27 cellular contexts compared by ENCODE assay signal in the genomic region with DNA sequence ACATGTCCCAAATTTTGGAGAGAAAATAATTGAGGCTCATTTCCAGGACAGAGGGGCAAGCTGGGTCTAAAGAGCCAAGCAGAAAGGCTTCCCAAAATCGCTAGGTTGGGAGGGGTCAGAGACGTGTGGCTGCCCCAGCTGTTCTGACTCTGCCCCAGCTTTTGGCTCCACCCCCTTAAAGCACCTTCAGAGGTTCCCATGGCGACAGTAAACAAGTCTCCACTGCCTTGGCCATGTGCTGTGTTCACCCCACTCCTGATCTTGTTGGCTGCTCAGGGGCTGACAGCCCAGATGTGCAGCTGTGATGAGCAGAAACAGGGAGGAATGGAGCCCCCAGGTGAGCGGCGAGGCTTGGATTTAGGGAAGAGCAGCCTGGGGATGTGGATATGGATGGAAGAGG.
DNase-seq lines count a peak whose midpoint lies in the region; ATAC-seq, FAIRE-seq and TF ChIP-seq lines count a peak whose summit lies in the region.
"Had no signal": no experiment of that assay in that cellular context is flagged by ENCODE, and none has a peak within 500 bp of the region (broad histone marks: within the 10 kb centered on the region; RNA-seq: fewer than 3 reads in every experiment).

No MANE protein-coding gene starts in this region.

- peaks cover 17% of the 10 kb centered on the region for H3K4me1 Mint-ChIP-seq in MCF 10A (ENCODE audit: insufficient read depth, unreplicated experiment)
- no peaks in the 10 kb centered on the region for H3K4me1 Mint-ChIP-seq in activated CD8-positive, alpha-beta T cell treated with anti-CD3 and anti-CD28 coated beads for 36 hours (ENCODE audit: low read depth)
- H3K4me1 Mint-ChIP-seq: activated naive CD8-positive, alpha-beta T cell treated with anti-CD3 and anti-CD28 coated beads, Interleukin-2, amount 50 U/mL, for 24 hours; T-cell had no signal

- no TSS peak for BruUV-seq in MCF 10A (replicated peaks; lab: Mats Ljungman, UMichigan)
- BruUV-seq in mammary epithelial cell (replicated peaks; lab: Mats Ljungman, UMichigan): no TSS peak

- H3K9me3 ChIP-seq in mammary epithelial cell (replicated peaks; ENCODE audit: insufficient read depth, low read length): no peaks in the 10 kb centered on the region
- no peaks in the 10 kb centered on the region for H3K9me3 ChIP-seq in skeletal muscle satellite cell (replicated peaks; ENCODE audit: low read length)
- H3K9me3 ChIP-seq: prostate gland, tibial artery had no signal

- no peak overlapping the region for H2AFZ ChIP-seq in mammary epithelial cell (ENCODE audit: low read depth, low read length)

- H3K4me1 ChIP-seq in mammary epithelial cell (ENCODE audit: insufficient read depth, low read length) (peaks cover 5% of the 10 kb centered on the region), skeletal muscle satellite cell (ENCODE audit: control insufficient read depth, insufficient read depth, low read length) (peaks cover 21% of the 10 kb centered on the region)
- H3K4me1 ChIP-seq: prostate gland, tibial artery had no signal

- WGBS in mammary epithelial cell (ENCODE audit: low coverage, missing lambda C conversion rate): 98% methylated on average over 5 of the region's 5 CpGs

- H3K4me3 ChIP-seq in mammary epithelial cell (replicated peaks in 1 of 3; ENCODE audit: insufficient read depth in 1 of 3, low read depth in 2 of 3, low read length in 3 of 3) (no peak overlapping the region), bronchial epithelial cell (ENCODE audit: low read depth, low read length) (no peak overlapping the region), skeletal muscle satellite cell (ENCODE audit: low read length) (no peak overlapping the region)
- H3K4me3 ChIP-seq: coronary artery, prostate gland, skin epidermis, tibial artery had no signal

- H3K9ac ChIP-seq in mammary epithelial cell (ENCODE audit: insufficient read depth, low read length) (no peak overlapping the region), skeletal muscle satellite cell (ENCODE audit: low read depth, low read length) (no peak overlapping the region)

- TF ChIP-seq CTCF in MCF 10A (IDR thresholded peaks at IDR 0.05; ENCODE audit: unreplicated experiment): no peak
- TF ChIP-seq CTCF in mammary epithelial cell (conservative IDR thresholded peaks at IDR 0.05 in 1 of 2, IDR thresholded peaks at IDR 0.05 in 1 of 2; ENCODE audit: extremely low read depth in 1 of 2, insufficient read depth in 1 of 2, low read depth in 1 of 2, low read length in 2 of 2): no peak
- TF ChIP-seq CTCF in bronchial epithelial cell (IDR thresholded peaks at IDR 0.05; ENCODE audit: insufficient read depth, low read length, severe bottlenecking): no peak
- TF ChIP-seq CTCF in activated CD8-positive, alpha-beta T cell treated with anti-CD3 and anti-CD28 coated beads for 36 hours (IDR thresholded peaks at IDR 0.05): no peak

- intact Hi-C loops in MCF 10A (cut with micrococcal nuclease): no loop called here
- intact Hi-C loops in mammary epithelial cell (cut with micrococcal nuclease): no loop called here
- intact Hi-C loops in activated CD8-positive, alpha-beta T cell treated with anti-CD3 and anti-CD28 coated beads for 36 hours (cut with micrococcal nuclease): no loop called here

- no peaks in the 10 kb centered on the region for H3K27me3 ChIP-seq in mammary epithelial cell (ENCODE audit: insufficient read depth, low read length)
- H3K27me3 ChIP-seq in bronchial epithelial cell (ENCODE audit: control insufficient read depth, insufficient read depth, low read length): no peaks in the 10 kb centered on the region
- H3K27me3 ChIP-seq in skeletal muscle satellite cell (ENCODE audit: control insufficient read depth, insufficient read depth, low read length): no peaks in the 10 kb centered on the region
- H3K27me3 ChIP-seq: brain microvascular endothelial cell, tibial artery had no signal

- POLR2A ChIA-PET in MCF 10A (lab: Yijun Ruan, JAX): interaction anchor here (0.5 to 1.5 kb wide), 2 partner anchors 8 to 1537 kb away, joined by 3 read pairs; no protein-coding TSS in a partner anchor
- POLR2A ChIA-PET in activated CD8-positive, alpha-beta T cell treated with anti-CD3 and anti-CD28 coated beads for 36 hours (lab: Charles Lee): no interaction called here

- H3K27ac Mint-ChIP-seq in MCF 10A (ENCODE audit: low read depth, unreplicated experiment): peak overlapping the region; percentile 52
- no peak overlapping the region for H3K27ac Mint-ChIP-seq in activated CD8-positive, alpha-beta T cell treated with anti-CD3 and anti-CD28 coated beads for 36 hours
- H3K27ac Mint-ChIP-seq: activated naive CD8-positive, alpha-beta T cell treated with anti-CD3 and anti-CD28 coated beads, Interleukin-2, amount 50 U/mL, for 24 hours; T-cell had no signal

- in situ Hi-C loops in mammary epithelial cell (cut with MboI; ENCODE audit: low sequenced_read_pairs in 2 of 2): no loop called here

- dilution Hi-C loops in mammary epithelial cell (cut with HindIII; ENCODE audit: low sequenced_read_pairs): no loop called here

- H3K79me2 ChIP-seq in mammary epithelial cell (ENCODE audit: insufficient read depth, low read length): no peaks in the 10 kb centered on the region

- H3K27ac ChIP-seq in mammary epithelial cell (ENCODE audit: insufficient read depth, low read depth, low read length): no peak overlapping the region
- H3K27ac ChIP-seq: brain microvascular endothelial cell, coronary artery, prostate gland, skin epidermis, tibial artery had no signal

- ATAC-seq in activated CD8-positive, alpha-beta T cell treated with anti-CD3 and anti-CD28 coated beads for 36 hours: no peak
- no peak for ATAC-seq in GM18909 (IDR thresholded peaks at IDR 0.05; ENCODE audit: poor library complexity, unreplicated experiment)
- ATAC-seq: activated naive CD8-positive, alpha-beta T cell treated with anti-CD3 and anti-CD28 coated beads, Interleukin-2, amount 50 U/mL, for 24 hours; stimulated activated naive CD8-positive, alpha-beta T cell treated with anti-CD3 and anti-CD28 coated beads, Interleukin-15, Interleukin-2, amounts not matched to agents 100 U/mL and 50 U/mL, for 24 hours; T-cell had no signal

- FAIRE-seq in bronchial epithelial cell (lab: Jason Lieb, UNC): no peak
- FAIRE-seq: endometrium, H54 had no signal

- CTCF ChIA-PET in MCF 10A (lab: Yijun Ruan, JAX) (interaction anchor here (0.8 to 18.8 kb wide), 5 partner anchors 11 to 184 kb away, joined by 3 to 558 read pairs (median 3); no protein-coding TSS in a partner anchor), mammary epithelial cell (lab: Charles Lee; ENCODE audit: low non-redundant PET) (no interaction called here)
- CTCF ChIA-PET in activated CD8-positive, alpha-beta T cell treated with anti-CD3 and anti-CD28 coated beads for 36 hours (lab: Charles Lee): interaction anchor here (0.7 kb wide), 1 partner anchor 183 kb away, joined by 3 read pairs; no protein-coding TSS in a partner anchor

- no peak overlapping the region for H3K4me3 Mint-ChIP-seq in MCF 10A (ENCODE audit: unreplicated experiment)
- no peak overlapping the region for H3K4me3 Mint-ChIP-seq in activated CD8-positive, alpha-beta T cell treated with anti-CD3 and anti-CD28 coated beads for 36 hours
- H3K4me3 Mint-ChIP-seq: activated naive CD8-positive, alpha-beta T cell treated with anti-CD3 and anti-CD28 coated beads, Interleukin-2, amount 50 U/mL, for 24 hours; T-cell had no signal

- no peaks in the 10 kb centered on the region for H3K36me3 ChIP-seq in mammary epithelial cell (ENCODE audit: insufficient read depth, low read length)
- H3K36me3 ChIP-seq in bronchial epithelial cell (ENCODE audit: control insufficient read depth, insufficient read depth, low read length): no peaks in the 10 kb centered on the region
- no peaks in the 10 kb centered on the region for H3K36me3 ChIP-seq in skeletal muscle satellite cell (ENCODE audit: insufficient read depth, low read length)
- H3K36me3 ChIP-seq: brain microvascular endothelial cell, prostate gland, tibial artery had no signal

- no peaks in the 10 kb centered on the region for H3K27me3 Mint-ChIP-seq in MCF 10A (ENCODE audit: insufficient read depth, unreplicated experiment)
- no peaks in the 10 kb centered on the region for H3K27me3 Mint-ChIP-seq in activated CD8-positive, alpha-beta T cell treated with anti-CD3 and anti-CD28 coated beads for 36 hours
- H3K27me3 Mint-ChIP-seq: T-cell had no signal

- DNase-seq in MCF 10A (ENCODE audit: unreplicated experiment): no peak
- DNase-seq in mammary epithelial cell: no peak
- peak; percentile 39 for DNase-seq in M059J (ENCODE audit: low read depth)
- peak; percentile 10 for DNase-seq in bronchial epithelial cell (ENCODE audit: low read depth)
- DNase-seq in cerebellar cortex (ENCODE audit: low spot score): no peak
- no peak for DNase-seq in activated CD8-positive, alpha-beta T cell treated with anti-CD3 and anti-CD28 coated beads for 36 hours
- DNase-seq: activated CD4-positive, alpha-beta T cell treated with anti-CD3 and anti-CD28 coated beads for 48 hours; activated CD8-positive, alpha-beta memory T cell treated with anti-CD3 and anti-CD28 coated beads, Interleukin-2, amount 50 U/mL, for 4 hours; activated naive CD8-positive, alpha-beta T cell treated with anti-CD3 and anti-CD28 coated beads, Interleukin-2, amount 50 U/mL, for 24 hours; brain microvascular endothelial cell; DMS 273 treated with DMSO at 0.1 percent for 48 hours; GDM1; midbrain; MM.1S; NCI-H1694 treated with DMSO at 0.1 percent for 48 hours; NCI-H446; SHP77 treated with DMSO at 0.1 percent for 48 hours; stimulated activated naive CD8-positive, alpha-beta T cell treated with anti-CD3 and anti-CD28 coated beads, Interleukin-15, Interleukin-2, amounts not matched to agents 100 U/mL and 50 U/mL, for 24 hours; T-cell; tibial artery had no signal

- H3K36me3 Mint-ChIP-seq in MCF 10A (ENCODE audit: insufficient read depth, unreplicated experiment): no peaks in the 10 kb centered on the region
- no peaks in the 10 kb centered on the region for H3K36me3 Mint-ChIP-seq in activated CD8-positive, alpha-beta T cell treated with anti-CD3 and anti-CD28 coated beads for 36 hours (ENCODE audit: low read depth)
- H3K36me3 Mint-ChIP-seq: T-cell had no signal

- no peaks in the 10 kb centered on the region for H3K9me3 Mint-ChIP-seq in MCF 10A (ENCODE audit: unreplicated experiment)
- no peaks in the 10 kb centered on the region for H3K9me3 Mint-ChIP-seq in activated CD8-positive, alpha-beta T cell treated with anti-CD3 and anti-CD28 coated beads for 36 hours
- H3K9me3 Mint-ChIP-seq: activated naive CD8-positive, alpha-beta T cell treated with anti-CD3 and anti-CD28 coated beads, Interleukin-2, amount 50 U/mL, for 24 hours; T-cell had no signal

- H3K4me2 ChIP-seq in mammary epithelial cell (ENCODE audit: insufficient read depth, low read depth, low read length) (no peak overlapping the region), skeletal muscle satellite cell (ENCODE audit: low read length) (peak overlapping the region; percentile 44)

- no peaks in the 10 kb centered on the region for H4K20me1 ChIP-seq in mammary epithelial cell (ENCODE audit: insufficient read depth, low read length)

Comparison
In these comparisons a context has a peak if more than half of its experiments do, and no peak if none do; other contexts are left out.
1. DNase-seq: peak in M059J (single experiment) and bronchial epithelial cell (single experiment); none in MCF 10A (single experiment), mammary epithelial cell (single experiment), cerebellar cortex (single experiment) and activated CD8-positive, alpha-beta T cell treated with anti-CD3 and anti-CD28 coated beads for 36 hours (single experiment).